Comparison of ENCODE assay signal across 1 cellular context in genomic region chr12:123474493-123475255, GRCh38.
TF ChIP-seq lines count a peak whose summit lies in the region.

No MANE protein-coding gene starts in this region.

TF ChIP-seq in GM12878, 131 proteins besides CTCF, POLR2A, EP300 and RAD21:
- 0 out of 4 replicates have a peak, but pooled peaks of 1 of the 2 experiments have one; percentile 28 for TF ChIP-seq IKZF2 (IDR thresholded peaks at IDR 0.05)
- TF ChIP-seq ETV6 (conservative IDR thresholded peaks at IDR 0.05 in 1 of 2, IDR thresholded peaks at IDR 0.05 in 1 of 2; ENCODE audit: borderline replicate concordance in 1 of 2, low read depth in 1 of 2) = no peak
